ENCODE assay signal across 9 cellular contexts in the genomic region with DNA sequence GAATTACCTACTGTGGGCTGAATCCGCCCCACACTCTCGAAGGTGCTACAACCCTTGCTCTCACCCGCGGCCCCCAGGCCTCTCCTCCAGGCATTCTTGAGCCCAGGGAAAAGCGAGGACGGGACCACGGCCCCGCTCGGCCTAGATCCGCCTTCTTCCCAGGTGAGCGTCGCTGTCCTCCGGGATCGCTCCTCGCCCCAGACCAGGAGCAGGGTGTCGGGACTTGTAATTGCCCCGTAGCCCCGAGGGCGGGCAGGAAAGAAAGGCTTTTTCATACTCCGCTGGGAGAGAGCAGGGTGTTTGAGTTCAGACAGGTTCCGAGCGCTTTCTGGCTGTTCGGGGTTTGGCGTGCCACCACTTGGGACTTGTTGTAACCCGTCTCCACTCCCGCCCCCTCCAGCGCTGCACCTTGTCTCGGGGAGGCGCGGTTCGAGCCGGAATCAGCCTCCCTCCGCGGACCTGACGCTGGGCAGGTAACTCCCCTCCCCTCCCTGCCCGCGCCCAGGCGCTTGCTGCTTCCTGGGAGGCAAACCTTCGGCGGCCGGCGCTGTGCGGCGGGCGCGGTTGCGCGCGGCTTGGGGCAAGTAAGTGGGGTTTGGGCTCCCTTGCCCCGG. TPM values are rescaled to one million over a fixed set of nuclear protein-coding genes. Genes with fewer than 3 reads are reported as not detected.
A peak's percentile ranks its signal among the peaks of the same experiment; 100 is the strongest.
DNase-seq lines count a peak whose midpoint lies in the region; ATAC-seq, FAIRE-seq and TF ChIP-seq lines count a peak whose summit lies in the region.
"Had no signal": no experiment of that assay in that cellular context is flagged by ENCODE, and none has a peak within 500 bp of the region (broad histone marks: within the 10 kb centered on the region; RNA-seq: fewer than 3 reads in every experiment).

A gene with protein sequence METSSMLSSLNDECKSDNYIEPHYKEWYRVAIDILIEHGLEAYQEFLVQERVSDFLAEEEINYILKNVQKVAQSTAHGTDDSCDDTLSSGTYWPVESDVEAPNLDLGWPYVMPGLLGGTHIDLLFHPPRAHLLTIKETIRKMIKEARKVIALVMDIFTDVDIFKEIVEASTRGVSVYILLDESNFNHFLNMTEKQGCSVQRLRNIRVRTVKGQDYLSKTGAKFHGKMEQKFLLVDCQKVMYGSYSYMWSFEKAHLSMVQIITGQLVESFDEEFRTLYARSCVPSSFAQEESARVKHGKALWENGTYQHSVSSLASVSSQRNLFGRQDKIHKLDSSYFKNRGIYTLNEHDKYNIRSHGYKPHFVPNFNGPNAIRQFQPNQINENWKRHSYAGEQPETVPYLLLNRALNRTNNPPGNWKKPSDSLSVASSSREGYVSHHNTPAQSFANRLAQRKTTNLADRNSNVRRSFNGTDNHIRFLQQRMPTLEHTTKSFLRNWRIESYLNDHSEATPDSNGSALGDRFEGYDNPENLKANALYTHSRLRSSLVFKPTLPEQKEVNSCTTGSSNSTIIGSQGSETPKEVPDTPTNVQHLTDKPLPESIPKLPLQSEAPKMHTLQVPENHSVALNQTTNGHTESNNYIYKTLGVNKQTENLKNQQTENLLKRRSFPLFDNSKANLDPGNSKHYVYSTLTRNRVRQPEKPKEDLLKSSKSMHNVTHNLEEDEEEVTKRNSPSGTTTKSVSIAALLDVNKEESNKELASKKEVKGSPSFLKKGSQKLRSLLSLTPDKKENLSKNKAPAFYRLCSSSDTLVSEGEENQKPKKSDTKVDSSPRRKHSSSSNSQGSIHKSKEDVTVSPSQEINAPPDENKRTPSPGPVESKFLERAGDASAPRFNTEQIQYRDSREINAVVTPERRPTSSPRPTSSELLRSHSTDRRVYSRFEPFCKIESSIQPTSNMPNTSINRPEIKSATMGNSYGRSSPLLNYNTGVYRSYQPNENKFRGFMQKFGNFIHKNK (plus strand): TSS at position 529 of the 614 bp plus-strand sequence. CDS start 23,476 bp downstream, outside the sequence.

- no peaks in the 10 kb centered on the region for H3K27me3 Mint-ChIP-seq in MCF 10A (ENCODE audit: insufficient read depth, unreplicated experiment)

- peak; percentile 74 for DNase-seq in HT-29 (ENCODE audit: low spot score)
- peak; percentile 94 for DNase-seq in MCF 10A (ENCODE audit: unreplicated experiment)
- DNase-seq in islet precursor cell: peak; percentile 91
- DNase-seq in small intestine: peak; percentile 94
- DNase-seq in SKM-1 treated with dmso at 0.1 percent for 144 hours (lab: John Stamatoyannopoulos, UW; ENCODE audit: unreplicated experiment): no peak

- H3K36me3 Mint-ChIP-seq in MCF 10A (ENCODE audit: insufficient read depth, unreplicated experiment): no peaks in the 10 kb centered on the region

- no peaks in the 10 kb centered on the region for H3K4me1 ChIP-seq in small intestine (ENCODE audit: control insufficient read depth in 2 of 2, insufficient read depth in 1 of 2, low read depth in 1 of 2, low read length in 1 of 2)

- H3K4me1 Mint-ChIP-seq in MCF 10A (ENCODE audit: insufficient read depth, unreplicated experiment): peaks cover 49% of the 10 kb centered on the region
- H3K4me1 Mint-ChIP-seq: activated naive CD4-positive, alpha-beta T cell treated with anti-CD3 and anti-CD28 coated beads, Interleukin-2, amount 50 U/mL, for 24 hours had no signal

- no peak for ATAC-seq in GM18511 (IDR thresholded peaks at IDR 0.05; ENCODE audit: unreplicated experiment)
- ATAC-seq in HG02973 (IDR thresholded peaks at IDR 0.05; ENCODE audit: unreplicated experiment): no peak
- no peak for ATAC-seq in GM19324 (IDR thresholded peaks at IDR 0.05; ENCODE audit: low FRiP score, unreplicated experiment)

- no peaks in the 10 kb centered on the region for H3K36me3 ChIP-seq in small intestine (ENCODE audit: control insufficient read depth in 2 of 2, insufficient read depth in 2 of 2, low read length in 2 of 2)

- H3K27me3 ChIP-seq in small intestine (ENCODE audit: control insufficient read depth in 2 of 2, insufficient read depth in 2 of 2, low read length in 2 of 2): peaks cover 0 to 6% of the 10 kb centered on the region in 2 donors

- no TSS peak for BruUV-seq in MCF 10A (replicated peaks; lab: Mats Ljungman, UMichigan)

- peak within 1 kb of the TSS; percentile 50 to 79 for H3K4me3 ChIP-seq in small intestine (ENCODE audit: low read depth in 1 of 2, low read length in 2 of 2)

- no peak for FAIRE-seq in small intestine (lab: Jason Lieb, UNC)

- intact Hi-C loops in MCF 10A (cut with micrococcal nuclease): loop anchor here (1.0 to 10.0 kb wide), 7 partner anchors 28 to 859 kb away; no protein-coding TSS in a partner anchor

- CTCF ChIA-PET in MCF 10A (lab: Yijun Ruan, JAX): interaction anchor here (1.9 to 2.2 kb wide), 2 partner anchors 10 to 128 kb away, joined by 6 to 9 read pairs; no protein-coding TSS in a partner anchor

- peak within 1 kb of the TSS; percentile 88 to 97 for H3K27ac ChIP-seq in small intestine (ENCODE audit: low read depth in 1 of 2, low read length in 1 of 2)

- WGBS in small intestine, 3 donors: 2 to 7% (median 7%) methylated on average over 50 of the region's 50 CpGs

- no peaks in the 10 kb centered on the region for H3K9me3 ChIP-seq in small intestine (ENCODE audit: control insufficient read depth, low read depth)

- no peak for TF ChIP-seq CTCF in MCF 10A (IDR thresholded peaks at IDR 0.05; ENCODE audit: unreplicated experiment)

- POLR2A ChIA-PET in MCF 10A (lab: Yijun Ruan, JAX): interaction anchor here (0.6 to 3.5 kb wide), 14 partner anchors 11 to 790 kb away, joined by 3 to 35 read pairs (median 5); no protein-coding TSS in a partner anchor

- H3K27ac Mint-ChIP-seq in MCF 10A (ENCODE audit: low read depth, unreplicated experiment): peak within 1 kb of the TSS; percentile 97
- H3K27ac Mint-ChIP-seq: activated naive CD4-positive, alpha-beta T cell treated with anti-CD3 and anti-CD28 coated beads, Interleukin-2, amount 50 U/mL, for 24 hours had no signal

- H3K4me3 Mint-ChIP-seq in MCF 10A (ENCODE audit: unreplicated experiment): peak within 1 kb of the TSS; percentile 88
- H3K4me3 Mint-ChIP-seq: activated naive CD4-positive, alpha-beta T cell treated with anti-CD3 and anti-CD28 coated beads, Interleukin-2, amount 50 U/mL, for 24 hours had no signal

- peaks cover 6% of the 10 kb centered on the region for H3K9me3 Mint-ChIP-seq in MCF 10A (ENCODE audit: unreplicated experiment)

RNA-seq across cellular contexts. Expression of the gene that starts here (rescaled TPM):
- total RNA-seq in HT-29 (2014; rRNA removed; shearing (Covaris generic)): 9.4 and 13.0 TPM in 2 replicates
- 22.3 and 25.4 TPM in 2 replicates for total RNA-seq in MCF 10A (2022)
- 1 to 10 TPM; 4.6 to 6.0 (median 5.4) TPM for polyA plus RNA-seq in small intestine
